In genomic region chr1:27884182-27884954, GRCh38 we compare ENCODE assay signal across 8 cellular contexts. TPM values are rescaled to one million over a fixed set of nuclear protein-coding genes. Genes with fewer than 3 reads are reported as not detected.
DNase-seq lines count a peak whose midpoint lies in the region; ATAC-seq and TF ChIP-seq lines count a peak whose summit lies in the region.

No MANE protein-coding gene starts in this region.

- no peak for TF ChIP-seq CTCF in gastrocnemius medialis (IDR thresholded peaks at IDR 0.05 in 4 of 5, conservative IDR thresholded peaks at IDR 0.05 in 1 of 5)

- ATAC-seq in GM18909 (IDR thresholded peaks at IDR 0.05; ENCODE audit: poor library complexity, unreplicated experiment), result peak; percentile 43
- ATAC-seq in HG02973 (IDR thresholded peaks at IDR 0.05; ENCODE audit: unreplicated experiment), result peak; percentile 43
- ATAC-seq in activated naive CD8-positive, alpha-beta T cell treated with anti-CD3 and anti-CD28 coated beads, Interleukin-2, amount 10 ng/mL, durations not matched to agents 7 days and 5 days (ENCODE audit: low read depth), result no peak
- ATAC-seq in gastrocnemius medialis, result no peak

- no peaks in the 10 kb centered on the region for H3K9me3 ChIP-seq in gastrocnemius medialis

- H3K27me3 ChIP-seq in gastrocnemius medialis, result no peaks in the 10 kb centered on the region

- H3K27ac ChIP-seq in gastrocnemius medialis, result peak overlapping the region; percentile 2 to 46 (median 34)

- H3K27me3 Mint-ChIP-seq in activated naive CD8-positive, alpha-beta T cell treated with anti-CD3 and anti-CD28 coated beads, Interleukin-2, amount 10 ng/mL, durations not matched to agents 7 days and 5 days, result no peaks in the 10 kb centered on the region

- DNase-seq in activated naive CD8-positive, alpha-beta T cell treated with anti-CD3 and anti-CD28 coated beads, Interleukin-2, amount 10 ng/mL, durations not matched to agents 7 days and 5 days, result no peak
- DNase-seq in gastrocnemius medialis (peak in 1 of 2 donors; percentile 16), NCI-H510A treated with DMSO at 0.1 percent for 48 hours (lab: John Stamatoyannopoulos, UW) (no peak), HuH-7.5 (ENCODE audit: low spot score) (no peak), cerebellum (ENCODE audit: low spot score) (no peak), A172 (ENCODE audit: low spot score) (no peak)

- intact Hi-C loops in gastrocnemius medialis (cut with DNase I; ENCODE audit: low total_unique reads), result no loop called here

- no peak overlapping the region for H3K4me3 ChIP-seq in gastrocnemius medialis

- no peaks in the 10 kb centered on the region for H3K9me3 Mint-ChIP-seq in activated naive CD8-positive, alpha-beta T cell treated with anti-CD3 and anti-CD28 coated beads, Interleukin-2, amount 10 ng/mL, durations not matched to agents 7 days and 5 days

- peaks cover 42% of the 10 kb centered on the region for H3K4me1 Mint-ChIP-seq in activated naive CD8-positive, alpha-beta T cell treated with anti-CD3 and anti-CD28 coated beads, Interleukin-2, amount 10 ng/mL, durations not matched to agents 7 days and 5 days

- no peak overlapping the region for H3K4me3 Mint-ChIP-seq in activated naive CD8-positive, alpha-beta T cell treated with anti-CD3 and anti-CD28 coated beads, Interleukin-2, amount 10 ng/mL, durations not matched to agents 7 days and 5 days

- H3K27ac Mint-ChIP-seq in activated naive CD8-positive, alpha-beta T cell treated with anti-CD3 and anti-CD28 coated beads, Interleukin-2, amount 10 ng/mL, durations not matched to agents 7 days and 5 days, result peak overlapping the region; percentile 60

- POLR2A ChIA-PET in activated naive CD8-positive, alpha-beta T cell treated with anti-CD3 and anti-CD28 coated beads, Interleukin-2, amount 10 ng/mL, durations not matched to agents 7 days and 5 days (lab: Charles Lee), result interaction anchor here (1.2 kb wide), 1 partner anchor 10 kb away, joined by 4 read pairs; no protein-coding TSS in a partner anchor

- TF ChIP-seq POLR2A in gastrocnemius medialis (IDR thresholded peaks at IDR 0.05), result no peak

- H3K4me1 ChIP-seq in gastrocnemius medialis, result no peaks in the 10 kb centered on the region

- no peaks in the 10 kb centered on the region for H3K36me3 ChIP-seq in gastrocnemius medialis

- in situ Hi-C loops in gastrocnemius medialis (cut with MboI; ENCODE audit: low sequenced_read_pairs in 4 of 4), result no loop called here

- peaks cover 44% of the 10 kb centered on the region for H3K36me3 Mint-ChIP-seq in activated naive CD8-positive, alpha-beta T cell treated with anti-CD3 and anti-CD28 coated beads, Interleukin-2, amount 10 ng/mL, durations not matched to agents 7 days and 5 days

RNA-seq across cellular contexts. Expression of gene THEMIS2, which starts 12.0 kb away (rescaled TPM):
- total RNA-seq in activated naive CD8-positive, alpha-beta T cell treated with anti-CD3 and anti-CD28 coated beads, Interleukin-2, amount 10 ng/mL, durations not matched to agents 7 days and 5 days, result 10 to 100 TPM; 35.4 to 40.5 TPM
- 10 to 100 TPM in 1 of 4 donors, 1 to 10 TPM in 3; 2.3 to 10.8 (median 7.6) TPM for total RNA-seq in gastrocnemius medialis
- total RNA-seq in cerebellum, result 2.1 TPM
- not detected in 2 replicates for total RNA-seq in A172 (2014; rRNA removed; shearing (Covaris generic))

RNA-seq across cellular contexts. Expression of gene RPA2, which starts 30.0 kb away (rescaled TPM):
- total RNA-seq in activated naive CD8-positive, alpha-beta T cell treated with anti-CD3 and anti-CD28 coated beads, Interleukin-2, amount 10 ng/mL, durations not matched to agents 7 days and 5 days, result 10 to 100 TPM; 72.1 to 73.7 TPM
- total RNA-seq in gastrocnemius medialis (10 to 100 TPM; 46.3 to 66.4 (median 52.8) TPM), cerebellum (43.6 TPM)
- 49.0 and 60.3 TPM in 2 replicates for total RNA-seq in A172 (2014; rRNA removed; shearing (Covaris generic))

RNA-seq across cellular contexts. Expression of gene SMPDL3B, which starts 50.4 kb away (rescaled TPM):
- total RNA-seq in activated naive CD8-positive, alpha-beta T cell treated with anti-CD3 and anti-CD28 coated beads, Interleukin-2, amount 10 ng/mL, durations not matched to agents 7 days and 5 days, result under 1 TPM; 0.64 to 0.99 TPM
- total RNA-seq in gastrocnemius medialis (under 1 TPM in 1 of 4 donors, not detected in 3; 0.29 TPM), cerebellum (0.73 TPM)
- total RNA-seq in A172 (2014; rRNA removed; shearing (Covaris generic)), result 1.5 TPM in 1 of 2 replicates, not detected in the other

RNA-seq across cellular contexts. Expression of gene PPP1R8, which starts 53.8 kb away (rescaled TPM):
- total RNA-seq in activated naive CD8-positive, alpha-beta T cell treated with anti-CD3 and anti-CD28 coated beads, Interleukin-2, amount 10 ng/mL, durations not matched to agents 7 days and 5 days, result 10 to 100 TPM; 52.9 to 54.4 TPM
- total RNA-seq in gastrocnemius medialis (10 to 100 TPM; 18.0 to 27.3 (median 25.0) TPM), cerebellum (40.5 TPM)
- 35.6 and 37.2 TPM in 2 replicates for total RNA-seq in A172 (2014; rRNA removed; shearing (Covaris generic))

Comparison
In these comparisons a context has a peak if more than half of its experiments do, and no peak if none do; other contexts are left out.
1. ATAC-seq: peak in GM18909 (single experiment) and HG02973 (single experiment); none in activated naive CD8-positive, alpha-beta T cell treated with anti-CD3 and anti-CD28 coated beads, Interleukin-2, amount 10 ng/mL, durations not matched to agents 7 days and 5 days (single experiment) and gastrocnemius medialis (0 of 2).